In the genomic region with DNA sequence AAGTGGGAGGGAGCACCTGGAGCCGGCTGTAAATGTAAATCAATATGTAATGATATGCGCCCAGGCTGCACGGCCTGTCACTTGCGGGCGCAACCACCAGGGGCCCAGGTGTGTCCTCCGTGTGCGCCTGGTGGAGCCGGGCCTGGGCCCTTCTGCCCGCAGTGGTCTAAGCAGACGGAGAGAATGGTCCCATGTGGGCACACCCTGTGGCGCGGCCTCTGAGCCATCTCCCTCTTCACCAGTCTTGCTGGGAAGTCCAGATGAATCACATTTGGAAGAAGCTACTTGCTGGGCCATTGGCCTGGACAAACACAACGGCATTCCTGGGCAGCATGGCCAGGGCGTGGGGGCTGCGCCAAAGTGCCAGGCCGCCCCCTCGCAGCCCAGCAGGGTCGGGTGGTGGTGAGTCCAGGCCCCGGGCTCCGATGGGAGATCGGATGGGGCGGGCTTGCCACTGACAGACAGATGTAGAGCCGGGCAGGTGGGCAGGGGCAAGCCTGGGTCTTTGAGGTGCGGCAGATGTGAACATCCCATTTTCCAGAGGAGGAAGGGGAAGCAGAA, we compare ENCODE assay signal across 14 cellular contexts.
DNase-seq lines count a peak whose midpoint lies in the region; ATAC-seq and TF ChIP-seq lines count a peak whose summit lies in the region.
"Had no signal": no experiment of that assay in that cellular context is flagged by ENCODE, and none has a peak within 500 bp of the region (broad histone marks: within the 10 kb centered on the region; RNA-seq: fewer than 3 reads in every experiment).

No MANE protein-coding gene starts in this region.

- no peak overlapping the region for H3K4me3 Mint-ChIP-seq in activated naive CD8-positive, alpha-beta T cell treated with anti-CD3 and anti-CD28 coated beads, Interleukin-2, amount 10 ng/mL, durations not matched to agents 7 days and 5 days
- no peak overlapping the region for H3K4me3 Mint-ChIP-seq in activated naive CD8-positive, alpha-beta T cell treated with anti-CD3 and anti-CD28 coated beads for 36 hours
- no peak overlapping the region for H3K4me3 Mint-ChIP-seq in HFFc6
- H3K4me3 Mint-ChIP-seq: activated T-cell treated with anti-CD3 and anti-CD28 coated beads, Interleukin-2, amount 50 U/mL, for 4 hours had no signal

- H3K27me3 ChIP-seq in left lung (peaks cover 0 to 19% of the 10 kb centered on the region in 2 donors), tibial artery (peaks cover 0 to 46% of the 10 kb centered on the region in 2 donors)
- H3K27me3 ChIP-seq: right atrium auricular region had no signal

- H3K4me1 ChIP-seq in left lung (no peaks in the 10 kb centered on the region), tibial artery (no peaks in the 10 kb centered on the region)

- DNase-seq in activated naive CD8-positive, alpha-beta T cell treated with anti-CD3 and anti-CD28 coated beads, Interleukin-2, amount 10 ng/mL, durations not matched to agents 7 days and 5 days, result peak; percentile 24
- DNase-seq in activated naive CD8-positive, alpha-beta T cell treated with anti-CD3 and anti-CD28 coated beads for 36 hours, result no peak
- DNase-seq in NCI-H524 treated with DMSO at 0.1 percent for 48 hours (lab: John Stamatoyannopoulos, UW) (peak; percentile 63), left lung (peak; percentile 18 to 73), tibial artery (peak; percentile 14 to 60), HFFc6 (no peak), GM13977 (ENCODE audit: low spot score) (no peak)
- DNase-seq: activated CD4-positive, CD25-positive, alpha-beta regulatory T cell; activated T-cell treated with anti-CD3 and anti-CD28 coated beads, Interleukin-2, amount 50 U/mL, for 4 hours; GF-D8; NCI-H2029 had no signal

- no peak overlapping the region for H3K27ac Mint-ChIP-seq in activated naive CD8-positive, alpha-beta T cell treated with anti-CD3 and anti-CD28 coated beads, Interleukin-2, amount 10 ng/mL, durations not matched to agents 7 days and 5 days
- no peak overlapping the region for H3K27ac Mint-ChIP-seq in activated naive CD8-positive, alpha-beta T cell treated with anti-CD3 and anti-CD28 coated beads for 36 hours
- H3K27ac Mint-ChIP-seq in HFFc6, result no peak overlapping the region

- in situ Hi-C loops in GM13977 (cut with MboI; ENCODE audit: low pct_unique_long_range_greater_than_20kb, low sequenced_read_pairs, unreplicated experiment), result no loop called here

- no peak for TF ChIP-seq CTCF in left lung (IDR thresholded peaks at IDR 0.05)
- TF ChIP-seq CTCF in tibial artery (IDR thresholded peaks at IDR 0.05), result no peak
- TF ChIP-seq CTCF in HFFc6 (IDR thresholded peaks at IDR 0.05), result no peak
- no peak for TF ChIP-seq CTCF in GM13977 (IDR thresholded peaks at IDR 0.05; ENCODE audit: extremely low read depth, insufficient read depth, missing control alignments)

- POLR2A ChIA-PET in activated naive CD8-positive, alpha-beta T cell treated with anti-CD3 and anti-CD28 coated beads, Interleukin-2, amount 10 ng/mL, durations not matched to agents 7 days and 5 days (lab: Charles Lee), result no interaction called here

- H3K36me3 ChIP-seq in left lung (no peaks in the 10 kb centered on the region), tibial artery (no peaks in the 10 kb centered on the region)
- H3K36me3 ChIP-seq: right atrium auricular region had no signal

- H3K9me3 ChIP-seq in left lung, result peaks cover 0 to 6% of the 10 kb centered on the region in 2 donors
- H3K9me3 ChIP-seq in tibial artery, result no peaks in the 10 kb centered on the region

- ATAC-seq in activated naive CD8-positive, alpha-beta T cell treated with anti-CD3 and anti-CD28 coated beads, Interleukin-2, amount 10 ng/mL, durations not matched to agents 7 days and 5 days (ENCODE audit: low read depth), result no peak
- no peak for ATAC-seq in left lung
- ATAC-seq in HG02588 (IDR thresholded peaks at IDR 0.05; ENCODE audit: unreplicated experiment), result no peak
- ATAC-seq: activated T-cell treated with anti-CD3 and anti-CD28 coated beads, Interleukin-2, amount 50 U/mL, for 4 hours had no signal

- H3K36me3 Mint-ChIP-seq in activated naive CD8-positive, alpha-beta T cell treated with anti-CD3 and anti-CD28 coated beads, Interleukin-2, amount 10 ng/mL, durations not matched to agents 7 days and 5 days, result no peaks in the 10 kb centered on the region
- H3K36me3 Mint-ChIP-seq in activated naive CD8-positive, alpha-beta T cell treated with anti-CD3 and anti-CD28 coated beads for 36 hours, result no peaks in the 10 kb centered on the region
- H3K36me3 Mint-ChIP-seq in HFFc6 (ENCODE audit: low read depth), result peaks cover 9% of the 10 kb centered on the region

- H3K27ac ChIP-seq in left lung, result no peak overlapping the region
- no peak overlapping the region for H3K27ac ChIP-seq in tibial artery
- H3K27ac ChIP-seq: KMS-11, right atrium auricular region had no signal

- peaks cover under 1% of the 10 kb centered on the region for H3K9me3 Mint-ChIP-seq in activated naive CD8-positive, alpha-beta T cell treated with anti-CD3 and anti-CD28 coated beads, Interleukin-2, amount 10 ng/mL, durations not matched to agents 7 days and 5 days
- peaks cover 3% of the 10 kb centered on the region for H3K9me3 Mint-ChIP-seq in activated naive CD8-positive, alpha-beta T cell treated with anti-CD3 and anti-CD28 coated beads for 36 hours
- H3K9me3 Mint-ChIP-seq in HFFc6, result peaks cover 43% of the 10 kb centered on the region

- intact Hi-C loops in left lung (cut with DNase I), result no loop called here
- intact Hi-C loops in tibial artery (cut with DNase I; ENCODE audit: low total_unique reads), result no loop called here

- peaks cover 4% of the 10 kb centered on the region for H3K27me3 Mint-ChIP-seq in activated naive CD8-positive, alpha-beta T cell treated with anti-CD3 and anti-CD28 coated beads, Interleukin-2, amount 10 ng/mL, durations not matched to agents 7 days and 5 days
- H3K27me3 Mint-ChIP-seq in activated naive CD8-positive, alpha-beta T cell treated with anti-CD3 and anti-CD28 coated beads for 36 hours, result no peaks in the 10 kb centered on the region
- peaks cover 3% of the 10 kb centered on the region for H3K27me3 Mint-ChIP-seq in HFFc6 (ENCODE audit: insufficient read depth)

- H3K4me3 ChIP-seq in left lung (no peak overlapping the region), tibial artery (no peak overlapping the region)
- H3K4me3 ChIP-seq: right atrium auricular region had no signal

- H3K4me1 Mint-ChIP-seq in activated naive CD8-positive, alpha-beta T cell treated with anti-CD3 and anti-CD28 coated beads, Interleukin-2, amount 10 ng/mL, durations not matched to agents 7 days and 5 days, result peaks cover 12% of the 10 kb centered on the region
- peaks cover 26% of the 10 kb centered on the region for H3K4me1 Mint-ChIP-seq in activated naive CD8-positive, alpha-beta T cell treated with anti-CD3 and anti-CD28 coated beads for 36 hours
- no peaks in the 10 kb centered on the region for H3K4me1 Mint-ChIP-seq in HFFc6 (ENCODE audit: low read depth)

Comparison
In these comparisons a context has a peak if more than half of its experiments do, and no peak if none do; other contexts are left out.
1. DNase-seq: peak in activated naive CD8-positive, alpha-beta T cell treated with anti-CD3 and anti-CD28 coated beads, Interleukin-2, amount 10 ng/mL, durations not matched to agents 7 days and 5 days (single experiment), NCI-H524 treated with DMSO at 0.1 percent for 48 hours (single experiment), left lung (2 of 2) and tibial artery (2 of 2); none in activated naive CD8-positive, alpha-beta T cell treated with anti-CD3 and anti-CD28 coated beads for 36 hours (single experiment), HFFc6 (single experiment) and GM13977 (single experiment).